In genomic region chr7:47142867-47143175, GRCh38 we compare ENCODE assay signal across 27 cellular contexts.
"Had no signal": no experiment of that assay in that cellular context is flagged by ENCODE, and none has a peak within 500 bp of the region (broad histone marks: within the 10 kb centered on the region; RNA-seq: fewer than 3 reads in every experiment).

No MANE protein-coding gene starts in this region.

- H3K36me3 ChIP-seq: colonic mucosa, gastroesophageal sphincter, heart right ventricle, left lung, neural progenitor cell, prostate gland, right atrium auricular region, spleen, tibial artery, upper lobe of left lung, uterus had no signal

- H2AFZ ChIP-seq: neural progenitor cell, parathyroid adenoma had no signal

- H3K9me3 ChIP-seq: colonic mucosa, gastroesophageal sphincter, heart right ventricle, left lung, prostate gland, right atrium auricular region, spleen, testis, tibial artery, upper lobe of left lung, uterus had no signal

- H3K79me2 ChIP-seq: parathyroid adenoma had no signal

- H3K9ac ChIP-seq: neural progenitor cell, parathyroid adenoma had no signal

- H3K4me3 ChIP-seq: colonic mucosa, gastroesophageal sphincter, heart right ventricle, left lung, neural progenitor cell, prostate gland, right atrium auricular region, spleen, testis, tibial artery, upper lobe of left lung, uterus had no signal

- H3K27ac ChIP-seq: colonic mucosa, epithelial cell of prostate, foreskin keratinocyte, gastroesophageal sphincter, heart right ventricle, left lung, neural progenitor cell, parathyroid adenoma, prostate gland, right atrium auricular region, spleen, testis, tibial artery, upper lobe of left lung, uterus had no signal

- DNase-seq: colonic mucosa; effector CD8-positive, alpha-beta T cell; endodermal cell; glutamatergic neuron; heart right ventricle; hippocampal formation; left cardiac atrium; left lung; mesendoderm; midbrain; naive thymus-derived CD4-positive, alpha-beta T cell; spleen; stimulated activated CD4-positive, alpha-beta T cell treated with anti-CD3 and anti-CD28 coated beads, Interleukin-4, amount 100 ng/mL, for 4 hours; stimulated activated naive CD8-positive, alpha-beta T cell treated with anti-CD3 and anti-CD28 coated beads, Interleukin-15, Interleukin-2, amounts not matched to agents 100 U/mL and 50 U/mL, for 24 hours; substantia nigra; testis; tibial artery; upper lobe of left lung; uterus had no signal

- H3K27me3 ChIP-seq: colonic mucosa, gastroesophageal sphincter, heart right ventricle, left lung, right atrium auricular region, spleen, testis, tibial artery, upper lobe of left lung, uterus had no signal

- H3K4me2 ChIP-seq: neural progenitor cell had no signal

- H3K4me1 ChIP-seq: colonic mucosa, neural progenitor cell, parathyroid adenoma, prostate gland, spleen had no signal

- FAIRE-seq: islet of Langerhans had no signal
